Comparison of ENCODE assay signal across 32 cellular contexts in genomic region chr12:71407732-71408131, GRCh38. TPM values are rescaled to one million over a fixed set of nuclear protein-coding genes. Genes with fewer than 3 reads are reported as not detected.
"Had no signal": no experiment of that assay in that cellular context is flagged by ENCODE, and none has a peak within 500 bp of the region (broad histone marks: within the 10 kb centered on the region; RNA-seq: fewer than 3 reads in every experiment).

No MANE protein-coding gene starts in this region.

- H3K9me3 ChIP-seq: colonic mucosa, gastrocnemius medialis had no signal

- H3K27me3 ChIP-seq: colonic mucosa, dorsolateral prefrontal cortex, esophagus squamous epithelium, gastrocnemius medialis, heart left ventricle, hepatocyte had no signal

- H3K36me3 ChIP-seq: colonic mucosa, esophagus muscularis mucosa, esophagus squamous epithelium, gastrocnemius medialis, gastroesophageal sphincter, heart left ventricle, heart right ventricle had no signal

- H3K79me2 ChIP-seq: hepatocyte had no signal

- H2AFZ ChIP-seq: hepatocyte had no signal

- H3K4me3 ChIP-seq: colonic mucosa, coronary artery, dorsolateral prefrontal cortex, esophagus muscularis mucosa, esophagus squamous epithelium, gastrocnemius medialis, gastroesophageal sphincter, heart left ventricle, heart right ventricle, hepatocyte had no signal

- ATAC-seq: effector memory CD8-positive, alpha-beta T cell; esophagus mucosa; foreskin keratinocyte; gastrocnemius medialis; gastroesophageal sphincter; heart left ventricle; heart right ventricle had no signal

- H3K27ac ChIP-seq: colonic mucosa, coronary artery, dorsolateral prefrontal cortex, epithelial cell of prostate, esophagus muscularis mucosa, esophagus squamous epithelium, foreskin keratinocyte, gastrocnemius medialis, gastroesophageal sphincter, heart left ventricle, heart right ventricle, hepatocyte had no signal

- FAIRE-seq: endometrium, endothelial cell of umbilical vein, frontal cortex had no signal

- H3K4me2 ChIP-seq: hepatocyte had no signal

- DNase-seq: colonic mucosa; cortex of kidney; dermis blood vessel endothelial cell; dorsolateral prefrontal cortex; effector CD4-positive, alpha-beta T cell; effector CD8-positive, alpha-beta T cell; effector memory CD4-positive, alpha-beta T cell; effector memory CD8-positive, alpha-beta T cell; endodermal cell; erythroblast; esophagus squamous epithelium; foreskin keratinocyte; foreskin melanocyte; gastrocnemius medialis; glutamatergic neuron; head of caudate nucleus; heart left ventricle; heart right ventricle had no signal

- H3K4me1 ChIP-seq: colonic mucosa, esophagus muscularis mucosa, esophagus squamous epithelium, foreskin keratinocyte, gastrocnemius medialis, gastroesophageal sphincter, heart left ventricle, heart right ventricle had no signal

RNA-seq across cellular contexts. Expression of gene LGR5, which starts 31.9 kb away (rescaled TPM):
- total RNA-seq: dermis blood vessel endothelial cell, dermis microvascular lymphatic vessel endothelial cell, endothelial cell of umbilical vein, epithelial cell of proximal tubule, esophagus mucosa, fibroblast of lung, fibroblast of villous mesenchyme, foreskin keratinocyte, glomerular endothelial cell had no signal
- polyA plus RNA-seq: endothelial cell of umbilical vein, fibroblast of lung, foreskin keratinocyte had no signal
